ENCODE assay signal across 13 cellular contexts in the genomic region with DNA sequence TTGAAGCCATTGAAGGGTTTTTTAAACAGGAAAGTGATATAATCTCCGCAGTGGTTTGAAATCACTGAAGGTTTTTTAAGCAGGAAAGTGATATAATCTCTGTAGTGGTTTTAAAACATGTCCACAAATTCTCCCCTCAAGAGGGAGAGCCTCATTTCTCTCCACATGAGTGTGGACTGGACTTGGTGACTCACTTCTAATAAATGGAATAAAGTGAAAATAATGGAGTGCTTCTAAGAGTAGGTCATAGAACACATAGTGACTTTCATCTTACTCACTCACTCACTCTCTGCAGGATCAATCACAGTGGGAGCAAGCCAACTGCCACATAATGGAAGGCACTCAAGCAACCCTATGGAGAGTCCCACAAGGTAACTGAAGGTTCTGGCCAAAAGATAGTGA. TPM values are rescaled to one million over a fixed set of nuclear protein-coding genes. Genes with fewer than 3 reads are reported as not detected.
DNase-seq lines count a peak whose midpoint lies in the region; ATAC-seq and TF ChIP-seq lines count a peak whose summit lies in the region.
"Had no signal": no experiment of that assay in that cellular context is flagged by ENCODE, and none has a peak within 500 bp of the region (broad histone marks: within the 10 kb centered on the region; RNA-seq: fewer than 3 reads in every experiment).

No MANE protein-coding gene starts in this region.

- H3K4me1 Mint-ChIP-seq in activated naive CD8-positive, alpha-beta T cell treated with anti-CD3 and anti-CD28 coated beads, Interleukin-2, amount 10 ng/mL, durations not matched to agents 7 days and 5 days = peaks cover 9% of the 10 kb centered on the region
- peaks cover 5% of the 10 kb centered on the region for H3K4me1 Mint-ChIP-seq in activated naive CD8-positive, alpha-beta T cell treated with anti-CD3 and anti-CD28 coated beads for 36 hours
- H3K4me1 Mint-ChIP-seq in naive thymus-derived CD4-positive, alpha-beta T cell = peaks cover 0 to 13% (median 9%) of the 10 kb centered on the region in 7 donors
- H3K4me1 Mint-ChIP-seq: B cell had no signal

- DNase-seq in activated naive CD8-positive, alpha-beta T cell treated with anti-CD3 and anti-CD28 coated beads, Interleukin-2, amount 10 ng/mL, durations not matched to agents 7 days and 5 days = no peak
- DNase-seq in activated naive CD8-positive, alpha-beta T cell treated with anti-CD3 and anti-CD28 coated beads for 36 hours = no peak
- peak; percentile 66 for DNase-seq in fibroblast of pulmonary artery (ENCODE audit: low read depth)
- DNase-seq in naive thymus-derived CD4-positive, alpha-beta T cell = no peak
- no peak for DNase-seq in head of caudate nucleus
- no peak for DNase-seq in NCI-H146 treated with DMSO at 0.1 percent for 48 hours (lab: John Stamatoyannopoulos, UW; ENCODE audit: unreplicated experiment)
- DNase-seq: activated CD4-positive, CD25-positive, alpha-beta regulatory T cell treated with anti-CD3 and anti-CD28 coated beads, Interleukin-2, amount 50 U/mL, for 72 hours; gastrocnemius medialis; right lobe of liver had no signal

- H3K27me3 Mint-ChIP-seq in activated naive CD8-positive, alpha-beta T cell treated with anti-CD3 and anti-CD28 coated beads, Interleukin-2, amount 10 ng/mL, durations not matched to agents 7 days and 5 days = no peaks in the 10 kb centered on the region
- H3K27me3 Mint-ChIP-seq in activated naive CD8-positive, alpha-beta T cell treated with anti-CD3 and anti-CD28 coated beads for 36 hours = no peaks in the 10 kb centered on the region
- H3K27me3 Mint-ChIP-seq in naive thymus-derived CD4-positive, alpha-beta T cell = peaks cover 0 to 4% (median 2%) of the 10 kb centered on the region in 5 donors
- H3K27me3 Mint-ChIP-seq: B cell had no signal

- CTCF ChIA-PET in naive thymus-derived CD4-positive, alpha-beta T cell (lab: Charles Lee) = no interaction called here

- no peak for ATAC-seq in activated naive CD8-positive, alpha-beta T cell treated with anti-CD3 and anti-CD28 coated beads, Interleukin-2, amount 10 ng/mL, durations not matched to agents 7 days and 5 days (ENCODE audit: low read depth)
- peak; percentile 82 for ATAC-seq in SK-N-SH treated with all-trans-retinoic acid at 6 μM for 48 hours
- ATAC-seq in naive thymus-derived CD4-positive, alpha-beta T cell = no peak
- no peak for ATAC-seq in HG02763 (IDR thresholded peaks at IDR 0.05; ENCODE audit: unreplicated experiment)
- ATAC-seq: gastrocnemius medialis had no signal

- peaks cover 24% of the 10 kb centered on the region for H3K36me3 Mint-ChIP-seq in activated naive CD8-positive, alpha-beta T cell treated with anti-CD3 and anti-CD28 coated beads, Interleukin-2, amount 10 ng/mL, durations not matched to agents 7 days and 5 days
- peaks cover 15% of the 10 kb centered on the region for H3K36me3 Mint-ChIP-seq in activated naive CD8-positive, alpha-beta T cell treated with anti-CD3 and anti-CD28 coated beads for 36 hours
- peaks cover 7 to 14% (median 11%) of the 10 kb centered on the region in 5 donors for H3K36me3 Mint-ChIP-seq in naive thymus-derived CD4-positive, alpha-beta T cell

- no peak for TF ChIP-seq CTCF in fibroblast of pulmonary artery (IDR thresholded peaks at IDR 0.05; ENCODE audit: low read length, missing control alignments)

- H3K4me3 Mint-ChIP-seq in activated naive CD8-positive, alpha-beta T cell treated with anti-CD3 and anti-CD28 coated beads, Interleukin-2, amount 10 ng/mL, durations not matched to agents 7 days and 5 days = peak overlapping the region; percentile 2
- no peak overlapping the region for H3K4me3 Mint-ChIP-seq in activated naive CD8-positive, alpha-beta T cell treated with anti-CD3 and anti-CD28 coated beads for 36 hours
- peak overlapping the region in 1 of 10 donors; percentile 36 for H3K4me3 Mint-ChIP-seq in naive thymus-derived CD4-positive, alpha-beta T cell
- H3K4me3 Mint-ChIP-seq: B cell, mesothelial cell of epicardium had no signal

- POLR2A ChIA-PET in activated naive CD8-positive, alpha-beta T cell treated with anti-CD3 and anti-CD28 coated beads, Interleukin-2, amount 10 ng/mL, durations not matched to agents 7 days and 5 days (lab: Charles Lee) = no interaction called here
- POLR2A ChIA-PET in naive thymus-derived CD4-positive, alpha-beta T cell (lab: Charles Lee) = no interaction called here

- peaks cover 0 to 6% (median 0%) of the 10 kb centered on the region in 3 experiments for H3K9me3 ChIP-seq in naive thymus-derived CD4-positive, alpha-beta T cell (ENCODE audit: control insufficient read depth in 2 of 3, low read length in 3 of 3)
- H3K9me3 ChIP-seq: right lobe of liver had no signal

- H3K4me3 ChIP-seq in fibroblast of pulmonary artery (replicated peaks; ENCODE audit: low read depth, low read length) = no peak overlapping the region
- no peak overlapping the region for H3K4me3 ChIP-seq in naive thymus-derived CD4-positive, alpha-beta T cell (ENCODE audit: low read length)
- H3K4me3 ChIP-seq: gastrocnemius medialis, right lobe of liver had no signal

- H3K4me1 ChIP-seq in naive thymus-derived CD4-positive, alpha-beta T cell (ENCODE audit: control insufficient read depth in 2 of 2, insufficient read depth in 2 of 2, low read length in 2 of 2) = no peaks in the 10 kb centered on the region
- H3K4me1 ChIP-seq: gastrocnemius medialis, right lobe of liver had no signal

- H3K27ac Mint-ChIP-seq in activated naive CD8-positive, alpha-beta T cell treated with anti-CD3 and anti-CD28 coated beads, Interleukin-2, amount 10 ng/mL, durations not matched to agents 7 days and 5 days = no peak overlapping the region
- H3K27ac Mint-ChIP-seq in activated naive CD8-positive, alpha-beta T cell treated with anti-CD3 and anti-CD28 coated beads for 36 hours = no peak overlapping the region
- peak overlapping the region in 1 of 9 donors; percentile 22 for H3K27ac Mint-ChIP-seq in naive thymus-derived CD4-positive, alpha-beta T cell
- H3K27ac Mint-ChIP-seq: B cell had no signal

- intact Hi-C loops in naive thymus-derived CD4-positive, alpha-beta T cell (cut with micrococcal nuclease) = no loop called here
- intact Hi-C loops in head of caudate nucleus (cut with DNase I) = no loop called here

- H3K36me3 ChIP-seq in naive thymus-derived CD4-positive, alpha-beta T cell (ENCODE audit: control insufficient read depth in 2 of 3, insufficient read depth in 3 of 3, low read length in 3 of 3) = no peaks in the 10 kb centered on the region
- H3K36me3 ChIP-seq: gastrocnemius medialis had no signal

- H3K27me3 ChIP-seq in naive thymus-derived CD4-positive, alpha-beta T cell (ENCODE audit: control insufficient read depth in 2 of 2, insufficient read depth in 2 of 2, low read length in 2 of 2) = no peaks in the 10 kb centered on the region
- H3K27me3 ChIP-seq: gastrocnemius medialis, right lobe of liver had no signal

- no peak overlapping the region for H3K27ac ChIP-seq in naive thymus-derived CD4-positive, alpha-beta T cell (ENCODE audit: low read depth, low read length)
- H3K27ac ChIP-seq: gastrocnemius medialis, right lobe of liver had no signal

- H3K9me3 Mint-ChIP-seq in activated naive CD8-positive, alpha-beta T cell treated with anti-CD3 and anti-CD28 coated beads, Interleukin-2, amount 10 ng/mL, durations not matched to agents 7 days and 5 days = peaks cover 10% of the 10 kb centered on the region
- H3K9me3 Mint-ChIP-seq in activated naive CD8-positive, alpha-beta T cell treated with anti-CD3 and anti-CD28 coated beads for 36 hours = peaks cover 8% of the 10 kb centered on the region
- H3K9me3 Mint-ChIP-seq in naive thymus-derived CD4-positive, alpha-beta T cell = peaks cover 0 to 21% (median 12%) of the 10 kb centered on the region in 11 donors

TF ChIP-seq in SK-N-SH treated with all-trans-retinoic acid at 6 μM for 48 hours, 23 proteins besides CTCF, POLR2A, EP300 and RAD21:
- TF ChIP-seq ISL1 (CRISPR knock-in tag; IDR thresholded peaks at IDR 0.05) = 0 out of 2 replicates have a peak, but pooled peaks have one; percentile 33
- TF ChIP-seq TCF4 (CRISPR knock-in tag; IDR thresholded peaks at IDR 0.05; ENCODE audit: borderline replicate concordance) = no peak

RNA-seq across cellular contexts. Expression of a gene that starts 12.0 kb away (rescaled TPM):
- 10 to 100 TPM; 14.0 to 15.2 TPM for total RNA-seq in activated naive CD8-positive, alpha-beta T cell treated with anti-CD3 and anti-CD28 coated beads, Interleukin-2, amount 10 ng/mL, durations not matched to agents 7 days and 5 days
- total RNA-seq in activated naive CD8-positive, alpha-beta T cell treated with anti-CD3 and anti-CD28 coated beads for 36 hours = 10 to 100 TPM; 20.9 to 22.4 TPM
- total RNA-seq in naive thymus-derived CD4-positive, alpha-beta T cell = 1 to 10 TPM; 1.1 to 9.9 (median 2.5) TPM
- polyA plus RNA-seq in naive thymus-derived CD4-positive, alpha-beta T cell = under 1 TPM; 0.77 to 0.91 TPM
